8 cellular contexts compared by ENCODE assay signal in genomic region chr15:51192560-51193280, GRCh38.
DNase-seq lines count a peak whose midpoint lies in the region; ATAC-seq and TF ChIP-seq lines count a peak whose summit lies in the region.

No MANE protein-coding gene starts in this region.

- CTCF ChIA-PET in RWPE1 (lab: Yijun Ruan, JAX): interaction anchor here (0.6 to 6.1 kb wide), 22 partner anchors 10 to 631 kb away, joined by 3 to 60 read pairs (median 4); no protein-coding TSS in a partner anchor

- H3K27me3 Mint-ChIP-seq in activated T-helper 17 cell treated with anti-CD3 and anti-CD28 coated beads, Interleukin-2, amount 50 U/mL, for 72 hours: peaks cover 44% of the 10 kb centered on the region

- POLR2A ChIA-PET in RWPE1 (lab: Yijun Ruan, JAX; ENCODE audit: low non-redundant PET): interaction anchor here (0.5 kb wide), 1 partner anchor 190 kb away, joined by 3 read pairs; no protein-coding TSS in a partner anchor

- no peak for TF ChIP-seq POLR2A in suprapubic skin (IDR thresholded peaks at IDR 0.05)

- no peaks in the 10 kb centered on the region for H3K9me3 ChIP-seq in suprapubic skin

- TF ChIP-seq CTCF in 22Rv1 (IDR thresholded peaks at IDR 0.05) (peak; percentile 93), RWPE1 (conservative IDR thresholded peaks at IDR 0.05; ENCODE audit: low read depth) (peak; percentile 97), foreskin keratinocyte (conservative IDR thresholded peaks at IDR 0.05) (peak; percentile 90), suprapubic skin (IDR thresholded peaks at IDR 0.05) (peak; percentile 66 to 94)

- H3K27me3 ChIP-seq in foreskin keratinocyte (peaks cover 38% of the 10 kb centered on the region), suprapubic skin (peaks cover 19% of the 10 kb centered on the region)

- H3K27ac ChIP-seq in 22Rv1 (no peak overlapping the region), RWPE1 (no peak overlapping the region), foreskin keratinocyte (no peak overlapping the region), suprapubic skin (no peak overlapping the region)

- H3K4me1 Mint-ChIP-seq in activated T-helper 17 cell treated with anti-CD3 and anti-CD28 coated beads, Interleukin-2, amount 50 U/mL, for 72 hours: no peaks in the 10 kb centered on the region

- 27% methylated on average over 13 of the region's 13 CpGs for WGBS in suprapubic skin

- DNase-seq in LHCN-M2 (ENCODE audit: low read depth) (peak; percentile 93), RWPE1 (ENCODE audit: low spot score) (peak; percentile 76), foreskin keratinocyte (peak; percentile 46 to 80), occipital lobe (lab: John Stamatoyannopoulos, UW) (peak; percentile 88), suprapubic skin (ENCODE audit: low spot score in 2 of 2) (peak; percentile 92 to 94)

- peaks cover 7% of the 10 kb centered on the region for H3K4me1 ChIP-seq in foreskin keratinocyte
- H3K4me1 ChIP-seq in suprapubic skin: peaks cover 8% of the 10 kb centered on the region

- no peaks in the 10 kb centered on the region for H3K9me3 Mint-ChIP-seq in activated T-helper 17 cell treated with anti-CD3 and anti-CD28 coated beads, Interleukin-2, amount 50 U/mL, for 72 hours

- no peak for TF ChIP-seq EP300 in suprapubic skin (IDR thresholded peaks at IDR 0.05)

- no peak overlapping the region for H3K4me3 Mint-ChIP-seq in activated T-helper 17 cell treated with anti-CD3 and anti-CD28 coated beads, Interleukin-2, amount 50 U/mL, for 72 hours

- peak; percentile 69 for ATAC-seq in GM18502 (IDR thresholded peaks at IDR 0.05; ENCODE audit: poor library complexity, unreplicated experiment)
- peak; percentile 45 for ATAC-seq in activated T-helper 17 cell treated with anti-CD3 and anti-CD28 coated beads, Interleukin-2, amount 50 U/mL, for 72 hours (replicated peaks)
- ATAC-seq in foreskin keratinocyte: peak; percentile 85

- no peaks in the 10 kb centered on the region for H3K36me3 Mint-ChIP-seq in activated T-helper 17 cell treated with anti-CD3 and anti-CD28 coated beads, Interleukin-2, amount 50 U/mL, for 72 hours (ENCODE audit: low read depth)

- H3K27ac Mint-ChIP-seq in activated T-helper 17 cell treated with anti-CD3 and anti-CD28 coated beads, Interleukin-2, amount 50 U/mL, for 72 hours: no peak overlapping the region

- no peak overlapping the region for H3K4me3 ChIP-seq in suprapubic skin

- H3K36me3 ChIP-seq in suprapubic skin: no peaks in the 10 kb centered on the region
